8 cellular contexts compared by ENCODE assay signal in the genomic region with DNA sequence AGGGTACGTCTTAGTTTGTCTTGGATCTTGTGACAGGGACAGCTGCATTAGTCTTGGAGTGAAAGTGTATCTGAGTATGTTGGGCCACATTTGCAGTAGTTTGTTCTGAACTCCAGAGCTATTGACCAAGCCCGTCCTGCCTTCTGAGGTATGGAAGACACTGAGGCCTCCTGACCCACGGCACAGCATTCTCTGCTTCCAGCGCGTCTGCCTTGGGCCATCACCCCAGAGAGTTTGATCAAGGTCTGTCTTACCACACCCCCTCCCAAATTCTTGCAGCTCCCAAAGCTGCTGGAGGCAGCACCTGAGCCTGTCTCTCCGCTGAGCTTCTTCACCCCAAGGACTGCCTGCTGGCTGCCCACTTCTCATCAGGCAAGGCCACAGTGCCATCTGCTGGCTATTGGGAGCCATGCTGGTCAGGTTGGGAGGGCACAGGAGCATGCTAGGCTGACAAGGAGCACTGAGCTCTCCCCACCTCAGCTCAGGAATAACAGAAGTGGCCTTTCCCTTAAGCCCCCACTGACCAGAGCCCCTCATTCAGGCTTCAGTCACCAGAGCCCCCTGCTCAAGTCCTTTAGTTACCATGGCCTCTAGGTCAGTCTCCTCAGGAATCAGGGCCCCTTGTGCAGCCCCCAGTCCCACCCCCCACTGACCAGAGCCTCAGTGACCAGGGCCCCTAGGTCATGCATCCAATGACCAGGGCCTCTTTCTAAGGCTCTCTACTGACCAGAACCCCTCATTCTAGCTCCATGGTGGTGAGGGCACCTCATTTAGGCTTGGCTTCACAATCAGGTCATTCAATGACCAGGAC. TPM values are rescaled to one million over a fixed set of nuclear protein-coding genes. Genes with fewer than 3 reads are reported as not detected.
DNase-seq lines count a peak whose midpoint lies in the region; ATAC-seq and TF ChIP-seq lines count a peak whose summit lies in the region.

No MANE protein-coding gene starts in this region.

- H3K36me3 Mint-ChIP-seq in activated naive CD8-positive, alpha-beta T cell treated with anti-CD3 and anti-CD28 coated beads, Interleukin-2, amount 10 ng/mL, durations not matched to agents 7 days and 5 days = no peaks in the 10 kb centered on the region

- H3K79me2 ChIP-seq in GM23248 (ENCODE audit: insufficient read depth) (no peaks in the 10 kb centered on the region), Loucy (ENCODE audit: insufficient read depth, low read length) (no peaks in the 10 kb centered on the region)

- DNase-seq in GDM1 (lab: John Stamatoyannopoulos, UW) = peak; percentile 59
- DNase-seq in GM23248 = peak; percentile 89
- peak; percentile 69 for DNase-seq in activated naive CD8-positive, alpha-beta T cell treated with anti-CD3 and anti-CD28 coated beads, Interleukin-2, amount 10 ng/mL, durations not matched to agents 7 days and 5 days
- peak; percentile 79 to 90 (median 87) for DNase-seq in heart left ventricle
- DNase-seq in pulmonary artery endothelial cell (ENCODE audit: low read depth, low spot score) = peak; percentile 50
- DNase-seq in aorta = peak; percentile 84 to 92

- POLR2A ChIA-PET in activated naive CD8-positive, alpha-beta T cell treated with anti-CD3 and anti-CD28 coated beads, Interleukin-2, amount 10 ng/mL, durations not matched to agents 7 days and 5 days (lab: Charles Lee) = interaction anchor here (1.0 kb wide), 2 partner anchors 40 to 563 kb away, joined by 3 read pairs; a partner anchor contains a TSS

- H3K9me3 Mint-ChIP-seq in activated naive CD8-positive, alpha-beta T cell treated with anti-CD3 and anti-CD28 coated beads, Interleukin-2, amount 10 ng/mL, durations not matched to agents 7 days and 5 days = no peaks in the 10 kb centered on the region

- no peak overlapping the region for H3K4me2 ChIP-seq in GM23248 (ENCODE audit: unreplicated experiment)
- no peak overlapping the region for H3K4me2 ChIP-seq in Loucy (ENCODE audit: low read depth, low read length, poor library complexity, severe bottlenecking)

- H4K20me1 ChIP-seq in GM23248 (ENCODE audit: insufficient read depth) = no peaks in the 10 kb centered on the region
- H4K20me1 ChIP-seq in Loucy (ENCODE audit: insufficient read depth, low read length, poor library complexity, severe bottlenecking) = no peaks in the 10 kb centered on the region

- no peak for TF ChIP-seq POLR2A in heart left ventricle (IDR thresholded peaks at IDR 0.05)

- H3K36me3 ChIP-seq in GM23248 (ENCODE audit: low read depth) (no peaks in the 10 kb centered on the region), Loucy (ENCODE audit: insufficient read depth, low read length) (no peaks in the 10 kb centered on the region), heart left ventricle (no peaks in the 10 kb centered on the region), aorta (ENCODE audit: control insufficient read depth in 1 of 2, insufficient read depth in 2 of 2, low read length in 1 of 2) (no peaks in the 10 kb centered on the region)

- peaks cover 1% of the 10 kb centered on the region for H3K4me1 Mint-ChIP-seq in activated naive CD8-positive, alpha-beta T cell treated with anti-CD3 and anti-CD28 coated beads, Interleukin-2, amount 10 ng/mL, durations not matched to agents 7 days and 5 days

- H3K4me3 ChIP-seq in GM23248 (no peak overlapping the region), Loucy (ENCODE audit: low read length, poor library complexity, severe bottlenecking) (no peak overlapping the region), heart left ventricle (peak overlapping the region in 4 of 12 donors; percentile 18 to 31 (median 24)), aorta (ENCODE audit: low read length in 2 of 2) (no peak overlapping the region)

- H3K9me3 ChIP-seq in GM23248 (ENCODE audit: low read depth) (no peaks in the 10 kb centered on the region), Loucy (ENCODE audit: insufficient read depth, low read depth, low read length) (no peaks in the 10 kb centered on the region), heart left ventricle (no peaks in the 10 kb centered on the region), aorta (ENCODE audit: control insufficient read depth, low read length) (no peaks in the 10 kb centered on the region)

- H3K27ac ChIP-seq in GM23248 = no peak overlapping the region
- peak overlapping the region; percentile 66 to 97 (median 78) for H3K27ac ChIP-seq in heart left ventricle
- H3K27ac ChIP-seq in aorta (ENCODE audit: low read depth in 1 of 2, low read length in 2 of 2) = peak overlapping the region; percentile 7 to 65

- H3K27ac Mint-ChIP-seq in activated naive CD8-positive, alpha-beta T cell treated with anti-CD3 and anti-CD28 coated beads, Interleukin-2, amount 10 ng/mL, durations not matched to agents 7 days and 5 days = no peak overlapping the region

- H3K9ac ChIP-seq in GM23248 (no peak overlapping the region), Loucy (ENCODE audit: low read depth, low read length, poor library complexity, severe bottlenecking) (no peak overlapping the region)

- H2AFZ ChIP-seq in GM23248 = no peak overlapping the region
- no peak overlapping the region for H2AFZ ChIP-seq in Loucy (ENCODE audit: low read length)

- H3K27me3 Mint-ChIP-seq in activated naive CD8-positive, alpha-beta T cell treated with anti-CD3 and anti-CD28 coated beads, Interleukin-2, amount 10 ng/mL, durations not matched to agents 7 days and 5 days = peaks cover 2% of the 10 kb centered on the region

- peak; percentile 86 for TF ChIP-seq CTCF in Loucy (conservative IDR thresholded peaks at IDR 0.05; ENCODE audit: low read length)
- TF ChIP-seq CTCF in heart left ventricle (IDR thresholded peaks at IDR 0.05) = peak; percentile 78 to 92 (median 88)

- intact Hi-C loops in heart left ventricle (cut with DNase I) (loop anchor here in 6 of 10 donors (2.0 to 5.0 kb wide), 5 partner anchors 44 to 1161 kb away; a partner anchor contains a TSS), aorta (cut with DNase I) (loop anchor here in 1 of 2 donors (5.0 kb wide), 1 partner anchor 341 kb away; no protein-coding TSS in a partner anchor)

- H3K4me1 ChIP-seq in GM23248 (ENCODE audit: insufficient read depth) (peaks cover 4% of the 10 kb centered on the region; the same call in 1 of the 2 replicates), Loucy (ENCODE audit: insufficient read depth, low read length, poor library complexity, severe bottlenecking) (no peaks in the 10 kb centered on the region), heart left ventricle (peaks cover 0 to 16% (median 0%) of the 10 kb centered on the region in 12 donors), aorta (ENCODE audit: control insufficient read depth in 1 of 2, insufficient read depth in 2 of 2, low read length in 2 of 2) (peaks cover 2 to 5% of the 10 kb centered on the region in 2 donors)

- H3K27me3 ChIP-seq in GM23248 (replicated peaks; ENCODE audit: insufficient read depth) (no peaks in the 10 kb centered on the region), Loucy (ENCODE audit: insufficient read depth, low read length, poor library complexity, severe bottlenecking) (no peaks in the 10 kb centered on the region), heart left ventricle (no peaks in the 10 kb centered on the region), aorta (ENCODE audit: control insufficient read depth in 1 of 2, insufficient read depth in 2 of 2, low read length in 1 of 2) (no peaks in the 10 kb centered on the region)

- H3K9me2 ChIP-seq in GM23248 (ENCODE audit: insufficient read depth) = no peaks in the 10 kb centered on the region
- H3K9me2 ChIP-seq in Loucy (replicated peaks; ENCODE audit: low read depth, low read length) = no peaks in the 10 kb centered on the region

- no peak overlapping the region for H3K4me3 Mint-ChIP-seq in activated naive CD8-positive, alpha-beta T cell treated with anti-CD3 and anti-CD28 coated beads, Interleukin-2, amount 10 ng/mL, durations not matched to agents 7 days and 5 days

- H3F3A ChIP-seq in GM23248 (ENCODE audit: insufficient read depth) (peaks cover 3% of the 10 kb centered on the region; the same call in 1 of the 2 replicates), Loucy (ENCODE audit: low read depth) (no peaks in the 10 kb centered on the region)

- 41 to 51% methylated on average over 6 of the region's 6 CpGs for WGBS in GM23248 (ENCODE audit: low coverage in 1 of 2, low lambda C conversion rate in 2 of 2, missing lambda C conversion rate in 2 of 2), 2 experiments
- 36 to 68% (median 48%) methylated on average over 5 to 6 of the region's 6 CpGs for WGBS in heart left ventricle, 4 donors
- 20% methylated on average over 6 of the region's 6 CpGs for WGBS in aorta, 2 donors

- ATAC-seq in SK-N-SH treated with all-trans-retinoic acid at 6 μM for 48 hours (peak; percentile 100), heart left ventricle (peak; percentile 89 to 92 (median 92)), aorta (ENCODE audit: low FRiP score) (peak; percentile 93)
- ATAC-seq in activated naive CD8-positive, alpha-beta T cell treated with anti-CD3 and anti-CD28 coated beads, Interleukin-2, amount 10 ng/mL, durations not matched to agents 7 days and 5 days (ENCODE audit: low read depth) = peak; percentile 96

- in situ Hi-C loops in GM23248 (cut with MboI) = no loop called here

RNA-seq across cellular contexts. Expression of a gene that starts 27.2 kb away (rescaled TPM):
- total RNA-seq in GM23248 (2014; rRNA removed; shearing (Covaris generic)) = 70.1 and 87.8 TPM in 2 replicates
- polyA plus RNA-seq in GM23248 (2016; fragmentation: Nextera tagmentation; extraction: Ambion mirVana) = 67.9 and 72.3 TPM in 2 replicates
- 10 to 100 TPM; 40.7 to 42.6 TPM for total RNA-seq in activated naive CD8-positive, alpha-beta T cell treated with anti-CD3 and anti-CD28 coated beads, Interleukin-2, amount 10 ng/mL, durations not matched to agents 7 days and 5 days
- total RNA-seq in heart left ventricle = 10 to 100 TPM; 53.8 to 92.3 (median 67.8) TPM
- 10 to 100 TPM; 56.2 to 64.9 TPM for polyA plus RNA-seq in heart left ventricle
- 16.9 and 23.4 TPM in 2 replicates for total RNA-seq in pulmonary artery endothelial cell
- total RNA-seq in aorta = 10 to 100 TPM; 29.2 to 40.4 TPM
- polyA plus RNA-seq in aorta = 10 to 100 TPM; 10.0 to 45.5 TPM

RNA-seq across cellular contexts. Expression of a gene that starts 42.8 kb away (rescaled TPM):
- total RNA-seq in GM23248 (2014; rRNA removed; shearing (Covaris generic)) = 392 and 456 TPM in 2 replicates
- polyA plus RNA-seq in GM23248 (2016; fragmentation: Nextera tagmentation; extraction: Ambion mirVana) (290 and 301 TPM in 2 replicates), heart left ventricle (100 to 1,000 TPM in 1 of 2 donors, 10 to 100 TPM in 1; 92.8 to 126 TPM), aorta (100 to 1,000 TPM; 102 to 309 TPM)
- total RNA-seq in activated naive CD8-positive, alpha-beta T cell treated with anti-CD3 and anti-CD28 coated beads, Interleukin-2, amount 10 ng/mL, durations not matched to agents 7 days and 5 days = 1 to 10 TPM; 1.4 to 1.6 TPM
- total RNA-seq in heart left ventricle (100 to 1,000 TPM in 4 of 9 donors, 10 to 100 TPM in 5; 40.4 to 155 (median 86.7) TPM), pulmonary artery endothelial cell (62.8 and 94.6 TPM in 2 replicates), aorta (100 to 1,000 TPM; 167 to 176 TPM)

RNA-seq across cellular contexts. Expression of a gene that starts 55.8 kb away (rescaled TPM):
- total RNA-seq in GM23248 (2014; rRNA removed; shearing (Covaris generic)) = 43.8 and 46.2 TPM in 2 replicates
- 42.3 and 43.1 TPM in 2 replicates for polyA plus RNA-seq in GM23248 (2016; fragmentation: Nextera tagmentation; extraction: Ambion mirVana)
- total RNA-seq in activated naive CD8-positive, alpha-beta T cell treated with anti-CD3 and anti-CD28 coated beads, Interleukin-2, amount 10 ng/mL, durations not matched to agents 7 days and 5 days = 10 to 100 TPM; 64.0 to 69.2 TPM
- total RNA-seq in heart left ventricle = 100 to 1,000 TPM in 2 of 9 donors, 10 to 100 TPM in 7; 50.3 to 101 (median 83.5) TPM
- polyA plus RNA-seq in heart left ventricle = 100 to 1,000 TPM in 1 of 2 donors, 10 to 100 TPM in 1; 69.5 to 103 TPM
- 59.2 and 63.5 TPM in 2 replicates for total RNA-seq in pulmonary artery endothelial cell
- 10 to 100 TPM; 50.8 to 62.2 TPM for total RNA-seq in aorta
- polyA plus RNA-seq in aorta = 100 to 1,000 TPM in 1 of 2 donors, 10 to 100 TPM in 1; 25.8 to 121 TPM

Comparison
In these comparisons a context has a peak if more than half of its experiments do, and no peak if none do; other contexts are left out.
1. RNA of a gene that starts 42.8 kb away (total RNA-seq): 392 to 456 TPM in GM23248, 167 to 176 TPM in aorta, 62.8 to 94.6 TPM in pulmonary artery endothelial cell and 40.4 to 155 TPM in heart left ventricle; 1.4 to 1.6 TPM in activated naive CD8-positive, alpha-beta T cell treated with anti-CD3 and anti-CD28 coated beads, Interleukin-2, amount 10 ng/mL, durations not matched to agents 7 days and 5 days; every median in the first group is over 10 times any median in the second.
2. Peak in every context shown above with its lines, with median percentiles within 50 percentile points of each other: DNase-seq and ATAC-seq.